ENCODE assay signal across 19 cellular contexts in genomic region chr1:113409363-113409762, GRCh38. TPM values are rescaled to one million over a fixed set of nuclear protein-coding genes. Genes with fewer than 3 reads are reported as not detected.
A peak's percentile ranks its signal among the peaks of the same experiment; 100 is the strongest.
DNase-seq lines count a peak whose midpoint lies in the region; ATAC-seq, FAIRE-seq and TF ChIP-seq lines count a peak whose summit lies in the region.
"Had no signal": no experiment of that assay in that cellular context is flagged by ENCODE, and none has a peak within 500 bp of the region (broad histone marks: within the 10 kb centered on the region; RNA-seq: fewer than 3 reads in every experiment).

No MANE protein-coding gene starts in this region.

- no peaks in the 10 kb centered on the region for H4K20me1 ChIP-seq in HCT116 (ENCODE audit: insufficient read depth)
- H4K20me1 ChIP-seq: BLaER1 had no signal

- TF ChIP-seq CTCF in HCT116 (IDR thresholded peaks at IDR 0.05 in 2 of 3, conservative IDR thresholded peaks at IDR 0.05 in 1 of 3; ENCODE audit: borderline replicate concordance in 1 of 3, insufficient read depth in 1 of 3, low read depth in 2 of 3, low read length in 2 of 3) (no peak), epithelial cell of esophagus (IDR thresholded peaks at IDR 0.05; ENCODE audit: insufficient read depth, low read depth, low read length, missing control alignments) (no peak), BE2C (IDR thresholded peaks at IDR 0.05; ENCODE audit: low read depth, low read length) (no peak)

- no peaks in the 10 kb centered on the region for H3K9me2 ChIP-seq in HCT116 (ENCODE audit: insufficient read depth)

- TF ChIP-seq RAD21 in HCT116 (IDR thresholded peaks at IDR 0.05; ENCODE audit: low read depth): no peak

- H3K9ac ChIP-seq in HCT116 (ENCODE audit: low read length): no peak overlapping the region
- H3K9ac ChIP-seq: BLaER1, GM23248 had no signal

- POLR2A ChIA-PET in HCT116 (lab: Charles Lee): no interaction called here

- intact Hi-C loops in HCT116 (cut with micrococcal nuclease): no loop called here

- peak; percentile 68 for ATAC-seq in HCT116
- ATAC-seq: GM12878 had no signal

- BruUV-seq in HCT116 (replicated peaks; lab: Mats Ljungman, UMichigan): no TSS peak

- FAIRE-seq in H54 (lab: Jason Lieb, UNC): peak; percentile 15
- FAIRE-seq: D721Med, GM12878, GM19239, H1 had no signal

- peak overlapping the region; percentile 42 for H3K4me2 ChIP-seq in HCT116 (ENCODE audit: low read length)
- H3K4me2 ChIP-seq: BLaER1 had no signal

- CTCF ChIA-PET in HCT116 (lab: Charles Lee): no interaction called here

- H3K4me1 ChIP-seq in HCT116 (ENCODE audit: control insufficient read depth in 1 of 2, insufficient read depth in 2 of 2, low read length in 2 of 2) (peaks cover 7 to 11% of the 10 kb centered on the region in 2 experiments; a peak in 3 of 4 replicates), BE2C (peaks cover 8% of the 10 kb centered on the region)
- H3K4me1 ChIP-seq: BLaER1 had no signal

- H3K36me3 ChIP-seq in HCT116 (ENCODE audit: control insufficient read depth in 1 of 2, insufficient read depth in 2 of 2, low read length in 2 of 2) (no peaks in the 10 kb centered on the region), BE2C (no peaks in the 10 kb centered on the region; the same call in 1 of the 2 replicates)
- H3K36me3 ChIP-seq: BLaER1 had no signal

- H3K27me3 ChIP-seq in HCT116 (ENCODE audit: insufficient read depth, low read length) (no peaks in the 10 kb centered on the region), BE2C (no peaks in the 10 kb centered on the region)
- H3K27me3 ChIP-seq: BLaER1 had no signal

- RAD21 ChIA-PET in HCT116 (lab: Charles Lee; ENCODE audit: low non-redundant PET in 1 of 2, low total read pairs in 2 of 2, uncharacterized antibody in 2 of 2, unreplicated experiment in 2 of 2): no interaction called here

- no peak for TF ChIP-seq POLR2A in H54 (IDR thresholded peaks at IDR 0.05; ENCODE audit: low read depth, low read length)
- no peak for TF ChIP-seq POLR2A in HCT116 (IDR thresholded peaks at IDR 0.05; ENCODE audit: borderline replicate concordance, extremely low read depth, insufficient read depth, insufficient read length)

- no peak overlapping the region for H2AFZ ChIP-seq in HCT116 (ENCODE audit: low read depth, low read length, poor library complexity, severe bottlenecking)
- H2AFZ ChIP-seq: GM23248 had no signal

- no peak overlapping the region for H3K27ac ChIP-seq in HCT116 (ENCODE audit: low read depth, low read length)
- H3K27ac ChIP-seq: BLaER1, GM23248 had no signal

- H3K9me3 ChIP-seq in HCT116 (ENCODE audit: control insufficient read depth in 1 of 2, insufficient read depth in 1 of 2, low read depth in 1 of 2, low read length in 2 of 2) (no peaks in the 10 kb centered on the region), BE2C (no peaks in the 10 kb centered on the region)
- H3K9me3 ChIP-seq: BLaER1 had no signal

- H3K4me3 ChIP-seq in HCT116 (replicated peaks in 1 of 2; ENCODE audit: low read depth in 1 of 2, low read length in 2 of 2) (no peak overlapping the region), epithelial cell of esophagus (ENCODE audit: low read length) (no peak overlapping the region), BE2C (ENCODE audit: low read depth, low read length) (no peak overlapping the region)
- H3K4me3 ChIP-seq: BLaER1, GM12878, GM23248 had no signal

- DNase-seq in H54 (ENCODE audit: insufficient read length, low spot score): no peak
- DNase-seq in HCT116 (ENCODE audit: low read depth, low spot score): no peak
- DNase-seq in epithelial cell of esophagus (ENCODE audit: low read depth): peak; percentile 18
- DNase-seq in NCI-H2029 treated with DMSO at 0.1 percent for 48 hours (lab: John Stamatoyannopoulos, UW): no peak
- no peak for DNase-seq in MV-4-11 (lab: John Stamatoyannopoulos, UW)
- no peak for DNase-seq in BE2C
- DNase-seq: CD4-positive, alpha-beta T cell; CD8-positive, alpha-beta memory T cell; DMS 273 treated with DMSO at 0.1 percent for 48 hours; DMS79; EL; GDM1; GM23248; H9 had no signal

- H3K79me2 ChIP-seq in HCT116 (ENCODE audit: insufficient read depth, low read length): peaks cover 4% of the 10 kb centered on the region

TF ChIP-seq in HCT116, 20 proteins besides CTCF, POLR2A, EP300 and RAD21:
- TF ChIP-seq CEBPB (IDR thresholded peaks at IDR 0.05; ENCODE audit: low read depth) (no peak), SRF (IDR thresholded peaks at IDR 0.05; ENCODE audit: low read depth) (no peak), CBX3 (IDR thresholded peaks at IDR 0.05; ENCODE audit: low read depth) (no peak), ATF3 (IDR thresholded peaks at IDR 0.05) (no peak), POLR2AphosphoS5 (IDR thresholded peaks at IDR 0.05; ENCODE audit: low read depth, low read length) (no peak), REST (IDR thresholded peaks at IDR 0.05; ENCODE audit: low read depth) (no peak), FOSL1 (IDR thresholded peaks at IDR 0.05; ENCODE audit: low read depth) (no peak), JUND (IDR thresholded peaks at IDR 0.05) (0 out of 2 replicates have a peak, but pooled peaks have one; percentile 15), EZH2 (IDR thresholded peaks at IDR 0.05) (no peak)

RNA-seq across cellular contexts. Expression of gene MAGI3, which starts 19.0 kb away (rescaled TPM):
- total RNA-seq in HCT116 (2021; ENCODE audit: unreplicated experiment): 11.8 TPM
- 3.9 and 5.6 TPM in 2 replicates for polyA plus RNA-seq in HCT116 (2012)
- polyA plus RNA-seq in BE2C (2012; ENCODE audit: insufficient read depth, insufficient read length, low read depth): 4.7 TPM
